28 cellular contexts compared by ENCODE assay signal in genomic region chr3:179973024-179973423, GRCh38.
DNase-seq lines count a peak whose midpoint lies in the region; ATAC-seq, FAIRE-seq and TF ChIP-seq lines count a peak whose summit lies in the region.
"Had no signal": no experiment of that assay in that cellular context is flagged by ENCODE, and none has a peak within 500 bp of the region (broad histone marks: within the 10 kb centered on the region; RNA-seq: fewer than 3 reads in every experiment).

No MANE protein-coding gene starts in this region.

- no peaks in the 10 kb centered on the region for H3K9me3 ChIP-seq in neural progenitor cell (ENCODE audit: low read depth)
- H3K9me3 ChIP-seq: gastroesophageal sphincter, left lung, thyroid gland, vagina had no signal

- H4K20me1 ChIP-seq in neural progenitor cell (ENCODE audit: low read depth) = no peaks in the 10 kb centered on the region

- TF ChIP-seq CTCF in GM12865 (IDR thresholded peaks at IDR 0.05; ENCODE audit: insufficient read depth, low read depth, low read length, missing control alignments) = no peak
- no peak for TF ChIP-seq CTCF in bronchial epithelial cell (IDR thresholded peaks at IDR 0.05; ENCODE audit: insufficient read depth, low read length, severe bottlenecking)
- no peak for TF ChIP-seq CTCF in neural progenitor cell (IDR thresholded peaks at IDR 0.05)

- H3K36me3 ChIP-seq in bronchial epithelial cell (ENCODE audit: control insufficient read depth, insufficient read depth, low read length) = no peaks in the 10 kb centered on the region
- peaks cover 4% of the 10 kb centered on the region for H3K36me3 ChIP-seq in neural progenitor cell
- H3K36me3 ChIP-seq: cardiac muscle cell, gastroesophageal sphincter, left lung, thyroid gland, vagina had no signal

- H3K27me3 ChIP-seq in bronchial epithelial cell (ENCODE audit: control insufficient read depth, insufficient read depth, low read length) = no peaks in the 10 kb centered on the region
- H3K27me3 ChIP-seq in neural progenitor cell = no peaks in the 10 kb centered on the region
- H3K27me3 ChIP-seq: cardiac muscle cell, left lung, thyroid gland, vagina had no signal

- peaks cover 19% of the 10 kb centered on the region for H3F3A ChIP-seq in neural progenitor cell (ENCODE audit: low read depth)

- no peak for FAIRE-seq in bronchial epithelial cell (lab: Jason Lieb, UNC)
- FAIRE-seq: GM12891, H1, TTC549 had no signal

- H3K4me3 ChIP-seq in GM12865 (ENCODE audit: low read depth, low read length) = peak overlapping the region; percentile 46
- H3K4me3 ChIP-seq in bronchial epithelial cell (ENCODE audit: low read depth, low read length) = no peak overlapping the region
- H3K4me3 ChIP-seq in neural progenitor cell = no peak overlapping the region
- H3K4me3 ChIP-seq: cardiac muscle cell, gastroesophageal sphincter, left lung, thyroid gland, vagina had no signal

- no peak for ATAC-seq in T-cell (replicated peaks in 1 of 4)
- ATAC-seq: activated CD8-positive, alpha-beta T cell treated with anti-CD3 and anti-CD28 coated beads, Interleukin-2, amount 10 ng/mL, durations not matched to agents 7 days and 5 days; activated naive CD4-positive, alpha-beta T cell treated with anti-CD3 and anti-CD28 coated beads, Interleukin-2, amount 50 U/mL, for 72 hours; gastroesophageal sphincter; left lung had no signal

- DNase-seq in GM12865 (ENCODE audit: low read depth) (no peak), NCI-H2107 (lab: John Stamatoyannopoulos, UW) (peak; percentile 30), bronchial epithelial cell (ENCODE audit: low read depth) (peak; percentile 54), neural progenitor cell (ENCODE audit: low spot score) (no peak), T-cell (no peak), NCI-H1417 (lab: John Stamatoyannopoulos, UW) (no peak), GOT3 (lab: John Stamatoyannopoulos, UW) (no peak)
- no peak for DNase-seq in activated CD4-positive, alpha-beta T cell treated with anti-CD3 and anti-CD28 coated beads, Interleukin-2, amount 50 U/mL, for 1 hour
- DNase-seq: activated CD4-positive, CD25-positive, alpha-beta regulatory T cell treated with anti-CD3 and anti-CD28 coated beads, Interleukin-2, amount 50 U/mL, for 72 hours; activated CD8-positive, alpha-beta T cell treated with anti-CD3 and anti-CD28 coated beads, Interleukin-2, amount 10 ng/mL, durations not matched to agents 7 days and 5 days; cortex of kidney; IMR-90; left lung; naive B cell; NCI-H526 treated with DMSO at 0.1 percent for 48 hours; thyroid gland had no signal

- no peak overlapping the region for H3K9ac ChIP-seq in neural progenitor cell

- no peak overlapping the region for H2AFZ ChIP-seq in neural progenitor cell (replicated peaks)

- H3K27ac Mint-ChIP-seq in neural progenitor cell = no peak overlapping the region
- no peak overlapping the region for H3K27ac Mint-ChIP-seq in T-cell
- H3K27ac Mint-ChIP-seq: activated CD8-positive, alpha-beta T cell treated with anti-CD3 and anti-CD28 coated beads, Interleukin-2, amount 10 ng/mL, durations not matched to agents 7 days and 5 days; activated naive CD4-positive, alpha-beta T cell treated with anti-CD3 and anti-CD28 coated beads, Interleukin-2, amount 50 U/mL, for 72 hours; activated T-helper 2 cell treated with anti-CD3 and anti-CD28 coated beads, Interferon-gamma antibody, Interleukin-2, Interleukin-4, amounts not matched to agents 10 μg/mL and 5 μg/mL and 100 μg/mL, durations not matched to agents 14 hours and 24 hours and 36 hours; stimulated activated naive CD8-positive, alpha-beta T cell treated with anti-CD3 and anti-CD28 coated beads, Interleukin-15, Interleukin-2, amounts not matched to agents 100 ng/mL and 50 ng/mL, for 24 hours; T-helper 1 cell treated with Interleukin-12 subunit alpha and Interleukin-12 subunit beta and Interleukin-4 antibody, amounts not matched to agents 30 μg/mL and 1 μg/mL, for 36 hours had no signal

- H3K9me3 Mint-ChIP-seq in neural progenitor cell = no peaks in the 10 kb centered on the region
- no peaks in the 10 kb centered on the region for H3K9me3 Mint-ChIP-seq in T-cell
- H3K9me3 Mint-ChIP-seq: activated naive CD4-positive, alpha-beta T cell treated with anti-CD3 and anti-CD28 coated beads, Interleukin-2, amount 50 U/mL, for 72 hours had no signal

- no peaks in the 10 kb centered on the region for H3K79me2 ChIP-seq in neural progenitor cell (ENCODE audit: low read depth)

- POLR2A ChIA-PET in T-cell (lab: Charles Lee) = no interaction called here

- no peak overlapping the region for H3K27ac ChIP-seq in neural progenitor cell
- H3K27ac ChIP-seq: C4-2B, cardiac muscle cell, gastroesophageal sphincter, left lung, RWPE1, thyroid gland, vagina had no signal

- H3K36me3 Mint-ChIP-seq in neural progenitor cell = no peaks in the 10 kb centered on the region
- H3K36me3 Mint-ChIP-seq in T-cell = no peaks in the 10 kb centered on the region
- H3K36me3 Mint-ChIP-seq: activated naive CD4-positive, alpha-beta T cell treated with anti-CD3 and anti-CD28 coated beads, Interleukin-2, amount 50 U/mL, for 72 hours; naive B cell had no signal

- no peaks in the 10 kb centered on the region for H3K27me3 Mint-ChIP-seq in neural progenitor cell (ENCODE audit: insufficient read depth, low read depth)
- peaks cover 5 to 9% of the 10 kb centered on the region in 2 donors for H3K27me3 Mint-ChIP-seq in T-cell

- CTCF ChIA-PET in T-cell (lab: Charles Lee) = no interaction called here

- peaks cover 34% of the 10 kb centered on the region for H3K4me1 ChIP-seq in neural progenitor cell
- H3K4me1 ChIP-seq: gastroesophageal sphincter, left lung, thyroid gland, vagina had no signal

- H3K4me3 Mint-ChIP-seq in neural progenitor cell (no peak overlapping the region), T-cell (no peak overlapping the region)
- H3K4me3 Mint-ChIP-seq: activated CD8-positive, alpha-beta T cell treated with anti-CD3 and anti-CD28 coated beads, Interleukin-2, amount 10 ng/mL, durations not matched to agents 7 days and 5 days; naive B cell; stimulated activated naive CD8-positive, alpha-beta T cell treated with anti-CD3 and anti-CD28 coated beads, Interleukin-15, Interleukin-2, amounts not matched to agents 100 ng/mL and 50 ng/mL, for 24 hours; T-helper 1 cell treated with Interleukin-12 subunit alpha and Interleukin-12 subunit beta and Interleukin-4 antibody, amounts not matched to agents 30 μg/mL and 1 μg/mL, for 36 hours had no signal

- H3K4me1 Mint-ChIP-seq in neural progenitor cell = peaks cover 25% of the 10 kb centered on the region
- H3K4me1 Mint-ChIP-seq in T-cell = no peaks in the 10 kb centered on the region
- H3K4me1 Mint-ChIP-seq: naive B cell had no signal

- peak overlapping the region; percentile 65 for H3K4me2 ChIP-seq in neural progenitor cell

Comparison
In these comparisons a context has a peak if more than half of its experiments do, and no peak if none do; other contexts are left out.
1. DNase-seq: peak in NCI-H2107 (single experiment) and bronchial epithelial cell (single experiment); none in GM12865 (single experiment), neural progenitor cell (single experiment), T-cell (0 of 34), NCI-H1417 (0 of 3), activated CD4-positive, alpha-beta T cell treated with anti-CD3 and anti-CD28 coated beads, Interleukin-2, amount 50 U/mL, for 1 hour (single experiment) and GOT3 (single experiment).